Comparison of ENCODE assay signal across 8 cellular contexts in the genomic region with DNA sequence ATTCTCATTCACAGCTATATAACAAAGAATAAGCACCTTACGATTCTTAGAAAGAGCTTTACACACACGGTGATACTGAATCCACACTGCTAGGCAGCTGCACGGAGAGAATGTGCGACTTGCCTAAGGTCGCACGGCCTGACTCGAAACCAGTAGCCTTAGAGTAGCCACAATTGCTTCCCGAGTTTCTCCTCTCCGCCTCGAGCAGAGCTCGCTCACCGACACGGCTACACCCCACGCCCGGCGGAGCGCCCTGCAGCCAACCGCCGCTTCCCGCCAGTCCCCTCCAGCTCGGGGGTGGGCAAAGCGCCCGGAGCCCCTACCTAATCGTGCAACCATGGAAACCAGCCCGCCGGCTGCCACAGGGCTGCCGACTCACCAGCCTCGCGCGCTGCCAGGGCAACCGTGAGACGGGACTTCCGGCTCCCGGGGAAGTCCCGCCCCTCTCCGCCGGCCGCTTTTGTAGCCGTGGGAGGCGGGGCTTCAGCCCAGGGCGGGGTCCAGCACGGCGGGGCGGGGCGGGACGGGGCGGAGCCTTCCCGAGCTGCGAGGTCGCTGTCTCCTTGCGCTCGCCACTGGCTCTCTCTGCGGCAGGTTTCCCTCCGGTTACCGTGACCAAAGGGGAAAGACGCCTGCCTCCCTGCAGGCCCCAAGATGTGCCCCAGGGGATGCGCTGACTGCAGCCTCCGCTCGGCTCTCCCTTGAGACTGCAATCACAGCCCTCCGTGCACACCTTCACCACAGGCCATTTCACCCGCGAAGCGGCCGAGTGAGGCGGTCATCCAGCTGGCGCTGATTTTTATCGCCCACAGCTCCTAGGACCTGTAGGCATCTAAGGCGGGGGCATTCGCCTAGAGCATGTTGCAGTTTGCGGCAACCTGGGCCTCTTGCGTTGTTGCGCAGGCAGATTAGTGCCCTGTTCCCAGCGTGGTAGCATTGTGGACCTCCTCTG.
DNase-seq lines count a peak whose midpoint lies in the region; TF ChIP-seq lines count a peak whose summit lies in the region.

No MANE protein-coding gene starts in this region.

- POLR2A ChIA-PET in HEK293T (lab: Yijun Ruan, JAX): interaction anchor here (0.6 to 6.6 kb wide), 17 partner anchors 19 to 369 kb away, joined by 3 to 65 read pairs (median 3); partner anchors contain the start of genes ASRGL1, B3GAT3, HNRNPUL2 and INTS5

- H3K9ac ChIP-seq in SK-N-MC (ENCODE audit: insufficient read length): peak overlapping the region; percentile 67

- H3K27ac ChIP-seq in SK-N-MC: peak overlapping the region; percentile 64
- H3K27ac ChIP-seq in substantia nigra (ENCODE audit: low read depth, low read length, poor library complexity, severe bottlenecking): peak overlapping the region; percentile 92

- H3K4me3 ChIP-seq in SK-N-MC: peak overlapping the region; percentile 79

- CTCF ChIA-PET in HEK293T (lab: Yijun Ruan, JAX): interaction anchor here (1.7 kb wide), 1 partner anchor 80 kb away, joined by 5 read pairs; no protein-coding TSS in a partner anchor

- DNase-seq in ELR (ENCODE audit: low read depth) (peak; percentile 96), HEK293T (ENCODE audit: extremely low spot score) (peak; percentile 93), NCI-H1092 (lab: John Stamatoyannopoulos, UW) (peak; percentile 99), SK-N-MC (ENCODE audit: low read depth, low spot score) (no peak), germinal center (ENCODE audit: low spot score) (peak; percentile 95), nucleus accumbens (lab: John Stamatoyannopoulos, UW) (peak; percentile 61 to 98 (median 92)), substantia nigra (lab: John Stamatoyannopoulos, UW) (peak; percentile 60 to 98 (median 92))
- DNase-seq in activated naive CD4-positive, alpha-beta T cell treated with anti-CD3 and anti-CD28 coated beads, Interleukin-2, amount 50 U/mL, for 16 hours: peak; percentile 92

- H3K9me3 ChIP-seq in SK-N-MC (ENCODE audit: low read depth, low read length): no peaks in the 10 kb centered on the region

- H3K36me3 ChIP-seq in SK-N-MC (ENCODE audit: insufficient read depth, low read length): peaks cover 45% of the 10 kb centered on the region

TF ChIP-seq in HEK293T, 16 proteins besides CTCF, POLR2A, EP300 and RAD21:
- peak; percentile 43; the same call in 1 of the 2 replicates for TF ChIP-seq ELF4 (IDR thresholded peaks at IDR 0.05)
- no peak for TF ChIP-seq BHLHE40 (IDR thresholded peaks at IDR 0.05; ENCODE audit: borderline replicate concordance)
TF ChIP-seq in HEK293T: peak in this region for 1.
